Comparison of ENCODE assay signal across 1 cellular context in genomic region chr6:11275598-11275997, GRCh38.
A peak's percentile ranks its signal among the peaks of the same experiment; 100 is the strongest.
TF ChIP-seq lines count a peak whose summit lies in the region.

No MANE protein-coding gene starts in this region.

TF ChIP-seq in HepG2, 621 proteins besides CTCF, POLR2A, EP300 and RAD21 (continued from another document):
- TF ChIP-seq ARID5B (CRISPR knock-in tag; IDR thresholded peaks at IDR 0.05), result peak; percentile 95
- TF ChIP-seq SMAD3 (CRISPR knock-in tag; IDR thresholded peaks at IDR 0.05), result peak; percentile 85
- peak; percentile 41; the same call in 1 of the 2 replicates for TF ChIP-seq KDM6A (CRISPR knock-in tag; IDR thresholded peaks at IDR 0.05; ENCODE audit: low read depth)
- no peak for TF ChIP-seq ZNF263 (CRISPR knock-in tag; IDR thresholded peaks at IDR 0.05)
- no peak for TF ChIP-seq SRSF1 (optimal IDR thresholded peaks at IDR 0.05; ENCODE audit: low read depth, low read length)
- TF ChIP-seq NFATC3 (CRISPR knock-in tag; IDR thresholded peaks at IDR 0.05), result no peak
- peak; percentile 67; the same call in 1 of the 2 replicates for TF ChIP-seq FOXJ3 (CRISPR knock-in tag; IDR thresholded peaks at IDR 0.05; ENCODE audit: borderline replicate concordance)
- peak; percentile 63 for TF ChIP-seq IRF2 (CRISPR knock-in tag; IDR thresholded peaks at IDR 0.05)
- no peak for TF ChIP-seq ZNF674 (CRISPR knock-in tag; IDR thresholded peaks at IDR 0.05; ENCODE audit: low read depth)
- TF ChIP-seq ZNF335 (CRISPR knock-in tag; IDR thresholded peaks at IDR 0.05), result 0 out of 2 replicates have a peak, but pooled peaks have one; percentile 47
- TF ChIP-seq MTF1 (CRISPR knock-in tag; IDR thresholded peaks at IDR 0.05), result no peak
- TF ChIP-seq ZFX (CRISPR knock-in tag; IDR thresholded peaks at IDR 0.05; ENCODE audit: low read depth), result peak; percentile 39; the same call in 1 of the 2 replicates
- peak; percentile 43; the same call in 1 of the 2 replicates for TF ChIP-seq ZBTB43 (CRISPR knock-in tag; conservative IDR thresholded peaks at IDR 0.05)
TF ChIP-seq in HepG2: peak in this region for 123.
